8 cellular contexts compared by ENCODE assay signal in genomic region chr7:139360210-139360947, GRCh38. TPM values are rescaled to one million over a fixed set of nuclear protein-coding genes. Genes with fewer than 3 reads are reported as not detected.
DNase-seq lines count a peak whose midpoint lies in the region; ATAC-seq and TF ChIP-seq lines count a peak whose summit lies in the region.

No MANE protein-coding gene starts in this region.

- peak; percentile 89 for DNase-seq in DMS153 treated with DMSO at 0.1 percent for 48 hours (lab: John Stamatoyannopoulos, UW; ENCODE audit: unreplicated experiment)
- DNase-seq in OCI-M1 (lab: John Stamatoyannopoulos, UW), result peak; percentile 94
- peak; percentile 98 for DNase-seq in activated T-cell treated with anti-CD3 and anti-CD28 coated beads, Interleukin-2, amount 50 U/mL, for 1 hour
- DNase-seq in epithelial cell of proximal tubule (ENCODE audit: low read depth), result no peak
- peak; percentile 96 for DNase-seq in mucosa of gallbladder (ENCODE audit: low spot score)
- peak; percentile 88 to 97 for DNase-seq in stimulated activated CD8-positive, alpha-beta memory T cell treated with anti-CD3 and anti-CD28 coated beads, Interleukin-4, amount 100 ng/mL, for 1 hour (ENCODE audit: low read depth in 2 of 2, low spot score in 1 of 2)

- no peak for TF ChIP-seq CTCF in epithelial cell of proximal tubule (conservative IDR thresholded peaks at IDR 0.05; ENCODE audit: low read depth, low read length)

- TF ChIP-seq EP300 in Ishikawa (IDR thresholded peaks at IDR 0.05; ENCODE audit: borderline replicate concordance), result no peak

- H3K4me3 ChIP-seq in epithelial cell of proximal tubule (ENCODE audit: low read depth, low read length), result peak overlapping the region; percentile 87

- TF ChIP-seq RAD21 in Ishikawa (IDR thresholded peaks at IDR 0.05; ENCODE audit: low read depth), result no peak

- ATAC-seq in GM21576 (IDR thresholded peaks at IDR 0.05; ENCODE audit: unreplicated experiment), result peak; percentile 64

TF ChIP-seq in Ishikawa, 13 proteins besides CTCF, POLR2A, EP300 and RAD21:
- TF ChIP-seq CEBPB (IDR thresholded peaks at IDR 0.05), result no peak
- no peak for TF ChIP-seq FOXM1 (IDR thresholded peaks at IDR 0.05; ENCODE audit: borderline replicate concordance, low read depth)
- TF ChIP-seq USF1 (IDR thresholded peaks at IDR 0.05), result no peak
- no peak for TF ChIP-seq REST (IDR thresholded peaks at IDR 0.05; ENCODE audit: low read depth)
- no peak for TF ChIP-seq TEAD4 (IDR thresholded peaks at IDR 0.05)
- peak; percentile 84; the same call in 1 of the 2 replicates for TF ChIP-seq ZBTB7A (IDR thresholded peaks at IDR 0.05; ENCODE audit: low read depth)
- TF ChIP-seq NFIC (IDR thresholded peaks at IDR 0.05), result no peak
- TF ChIP-seq TCF12 (IDR thresholded peaks at IDR 0.05; ENCODE audit: low read depth), result no peak
- TF ChIP-seq TAF1 (IDR thresholded peaks at IDR 0.05; ENCODE audit: low read depth), result no peak; the same call in 1 of the 2 replicates
- TF ChIP-seq MAX (IDR thresholded peaks at IDR 0.05), result no peak; the same call in 1 of the 2 replicates
- peak; percentile 82 for TF ChIP-seq YY1 (IDR thresholded peaks at IDR 0.05; ENCODE audit: low read depth)
- no peak for TF ChIP-seq EGR1 (IDR thresholded peaks at IDR 0.05)
- TF ChIP-seq CREB1 (IDR thresholded peaks at IDR 0.05; ENCODE audit: low read depth), result no peak

RNA-seq across cellular contexts. Expression of gene LUC7L2, which starts 0.7 kb away (rescaled TPM):
- 47.5 and 56.0 TPM in 2 replicates for total RNA-seq in epithelial cell of proximal tubule
- 101 TPM for total RNA-seq in mucosa of gallbladder

RNA-seq across cellular contexts. Expression of gene FMC1, which starts 19.2 kb away (rescaled TPM):
- total RNA-seq in epithelial cell of proximal tubule (6.0 and 22.7 TPM in 2 replicates), mucosa of gallbladder (18.2 TPM)
